Comparison of ENCODE assay signal across 19 cellular contexts in genomic region chr2:8654041-8654440, GRCh38. TPM values are rescaled to one million over a fixed set of nuclear protein-coding genes. Genes with fewer than 3 reads are reported as not detected.
DNase-seq lines count a peak whose midpoint lies in the region; ATAC-seq and TF ChIP-seq lines count a peak whose summit lies in the region.
"Had no signal": no experiment of that assay in that cellular context is flagged by ENCODE, and none has a peak within 500 bp of the region (broad histone marks: within the 10 kb centered on the region; RNA-seq: fewer than 3 reads in every experiment).

No MANE protein-coding gene starts in this region.

- H3K36me3 ChIP-seq in OCI-LY7 (ENCODE audit: insufficient read depth, low read length) (no peaks in the 10 kb centered on the region), spleen (no peaks in the 10 kb centered on the region)
- H3K36me3 ChIP-seq: Peyer's patch had no signal

- H3K27ac ChIP-seq in OCI-LY7 (ENCODE audit: low read depth, low read length, poor library complexity, severe bottlenecking): no peak overlapping the region
- no peak overlapping the region for H3K27ac ChIP-seq in spleen
- H3K27ac ChIP-seq: 22Rv1, Peyer's patch had no signal

- H3K27me3 ChIP-seq in spleen (replicated peaks in 1 of 7): peaks cover 0 to 21% (median 0%) of the 10 kb centered on the region in 7 donors
- H3K27me3 ChIP-seq: Peyer's patch had no signal

- intact Hi-C loops in OCI-LY7 (cut with micrococcal nuclease; ENCODE audit: unreplicated experiment) (no loop called here), sciatic nerve (cut with DNase I) (no loop called here), spleen (cut with DNase I; ENCODE audit: low total_unique reads) (no loop called here)
- intact Hi-C loops in activated CD4-positive, alpha-beta T cell treated with anti-CD3 and anti-CD28 coated beads, Interleukin-2, amount 10 ng/mL, durations not matched to agents 24 days and 14 days (cut with micrococcal nuclease): no loop called here

- H4K20me1 ChIP-seq in OCI-LY7 (ENCODE audit: insufficient read depth, low read length): no peaks in the 10 kb centered on the region

- ATAC-seq in activated T-cell treated with anti-CD3 and anti-CD28 coated beads, Interleukin-2, amount 50 U/mL, for 72 hours (replicated peaks in 1 of 2): no peak
- ATAC-seq in sciatic nerve (no peak), HG03439 (IDR thresholded peaks at IDR 0.05; ENCODE audit: unreplicated experiment) (no peak)

- TF ChIP-seq POLR2A in spleen (IDR thresholded peaks at IDR 0.05): no peak

- DNase-seq in activated T-cell treated with anti-CD3 and anti-CD28 coated beads, Interleukin-2, amount 50 U/mL, for 24 hours: peak; percentile 9
- no peak for DNase-seq in activated T-cell treated with anti-CD3 and anti-CD28 coated beads, Interleukin-2, amount 50 U/mL, for 72 hours
- DNase-seq in OCI-LY7 (ENCODE audit: low spot score): no peak
- DNase-seq in sciatic nerve (ENCODE audit: low spot score): peak; percentile 14
- no peak for DNase-seq in activated CD4-positive, alpha-beta T cell treated with anti-CD3 and anti-CD28 coated beads, Interleukin-2, amount 10 ng/mL, durations not matched to agents 24 days and 14 days
- no peak for DNase-seq in spleen
- DNase-seq: DMS153, H7, MV-4-11, NCI-H1105, NCI-H2029, OCI-M1, Peyer's patch, SHP77 treated with DMSO at 0.1 percent for 48 hours had no signal

- no peak overlapping the region for H3K4me3 Mint-ChIP-seq in activated T-cell treated with anti-CD3 and anti-CD28 coated beads, Interleukin-2, amount 50 U/mL, for 24 hours
- no peak overlapping the region for H3K4me3 Mint-ChIP-seq in activated T-cell treated with anti-CD3 and anti-CD28 coated beads, Interleukin-2, amount 50 U/mL, for 72 hours
- H3K4me3 Mint-ChIP-seq in nephron: no peak overlapping the region
- no peak overlapping the region for H3K4me3 Mint-ChIP-seq in activated CD4-positive, alpha-beta T cell treated with anti-CD3 and anti-CD28 coated beads, Interleukin-2, amount 10 ng/mL, durations not matched to agents 24 days and 14 days
- H3K4me3 Mint-ChIP-seq: B cell had no signal

- no peaks in the 10 kb centered on the region for H3K9me3 ChIP-seq in OCI-LY7 (ENCODE audit: low read length)
- H3K9me3 ChIP-seq in spleen: no peaks in the 10 kb centered on the region
- H3K9me3 ChIP-seq: Peyer's patch had no signal

- H3K4me1 Mint-ChIP-seq in activated T-cell treated with anti-CD3 and anti-CD28 coated beads, Interleukin-2, amount 50 U/mL, for 24 hours (ENCODE audit: low read depth): peaks cover 15% of the 10 kb centered on the region
- H3K4me1 Mint-ChIP-seq in activated T-cell treated with anti-CD3 and anti-CD28 coated beads, Interleukin-2, amount 50 U/mL, for 72 hours (ENCODE audit: low read depth): peaks cover 18% of the 10 kb centered on the region
- peaks cover under 1% of the 10 kb centered on the region for H3K4me1 Mint-ChIP-seq in nephron
- peaks cover 14% of the 10 kb centered on the region for H3K4me1 Mint-ChIP-seq in activated CD4-positive, alpha-beta T cell treated with anti-CD3 and anti-CD28 coated beads, Interleukin-2, amount 10 ng/mL, durations not matched to agents 24 days and 14 days
- H3K4me1 Mint-ChIP-seq: B cell had no signal

- H3K4me2 ChIP-seq in OCI-LY7 (ENCODE audit: low read length): peak overlapping the region; percentile 56

- peaks cover 24% of the 10 kb centered on the region for H3K4me1 ChIP-seq in OCI-LY7 (ENCODE audit: insufficient read depth, low read length, poor library complexity, severe bottlenecking)
- H3K4me1 ChIP-seq in spleen: peaks cover 0 to 13% (median 2%) of the 10 kb centered on the region in 6 donors
- H3K4me1 ChIP-seq: Peyer's patch had no signal

- peaks cover 7% of the 10 kb centered on the region for H3K27me3 Mint-ChIP-seq in activated T-cell treated with anti-CD3 and anti-CD28 coated beads, Interleukin-2, amount 50 U/mL, for 24 hours
- peaks cover 12% of the 10 kb centered on the region for H3K27me3 Mint-ChIP-seq in activated T-cell treated with anti-CD3 and anti-CD28 coated beads, Interleukin-2, amount 50 U/mL, for 72 hours (ENCODE audit: low read depth)
- peaks cover 6% of the 10 kb centered on the region for H3K27me3 Mint-ChIP-seq in nephron (ENCODE audit: low read depth)
- H3K27me3 Mint-ChIP-seq in activated CD4-positive, alpha-beta T cell treated with anti-CD3 and anti-CD28 coated beads, Interleukin-2, amount 10 ng/mL, durations not matched to agents 24 days and 14 days: peaks cover 3% of the 10 kb centered on the region

- no peak overlapping the region for H3K27ac Mint-ChIP-seq in activated T-cell treated with anti-CD3 and anti-CD28 coated beads, Interleukin-2, amount 50 U/mL, for 24 hours
- H3K27ac Mint-ChIP-seq in activated T-cell treated with anti-CD3 and anti-CD28 coated beads, Interleukin-2, amount 50 U/mL, for 72 hours: no peak overlapping the region
- H3K27ac Mint-ChIP-seq in nephron: peak overlapping the region in 2 of 3 experiments; percentile 22 to 84
- H3K27ac Mint-ChIP-seq in activated CD4-positive, alpha-beta T cell treated with anti-CD3 and anti-CD28 coated beads, Interleukin-2, amount 10 ng/mL, durations not matched to agents 24 days and 14 days: no peak overlapping the region
- H3K27ac Mint-ChIP-seq: B cell had no signal

- BruUV-seq in OCI-LY7 (replicated peaks; lab: Mats Ljungman, UMichigan): no TSS peak

- H3K79me2 ChIP-seq in OCI-LY7 (ENCODE audit: insufficient read depth, low read depth, low read length): no peaks in the 10 kb centered on the region

- H3K9me3 Mint-ChIP-seq in activated T-cell treated with anti-CD3 and anti-CD28 coated beads, Interleukin-2, amount 50 U/mL, for 24 hours: no peaks in the 10 kb centered on the region
- no peaks in the 10 kb centered on the region for H3K9me3 Mint-ChIP-seq in activated T-cell treated with anti-CD3 and anti-CD28 coated beads, Interleukin-2, amount 50 U/mL, for 72 hours
- no peaks in the 10 kb centered on the region for H3K9me3 Mint-ChIP-seq in nephron
- no peaks in the 10 kb centered on the region for H3K9me3 Mint-ChIP-seq in activated CD4-positive, alpha-beta T cell treated with anti-CD3 and anti-CD28 coated beads, Interleukin-2, amount 10 ng/mL, durations not matched to agents 24 days and 14 days

- POLR2A ChIA-PET in OCI-LY7 (lab: Charles Lee): interaction anchor here (0.5 to 1.2 kb wide), 2 partner anchors 28 to 351 kb away, joined by 4 to 8 read pairs; partner anchors contain the start of gene ID2

- H2AFZ ChIP-seq in OCI-LY7 (ENCODE audit: low read length): no peak overlapping the region; the same call in 1 of the 2 replicates

- H3K36me3 Mint-ChIP-seq in activated T-cell treated with anti-CD3 and anti-CD28 coated beads, Interleukin-2, amount 50 U/mL, for 24 hours (ENCODE audit: low read depth): no peaks in the 10 kb centered on the region
- no peaks in the 10 kb centered on the region for H3K36me3 Mint-ChIP-seq in activated T-cell treated with anti-CD3 and anti-CD28 coated beads, Interleukin-2, amount 50 U/mL, for 72 hours (ENCODE audit: insufficient read depth in 2 of 2)
- no peaks in the 10 kb centered on the region for H3K36me3 Mint-ChIP-seq in nephron (ENCODE audit: low read depth)
- H3K36me3 Mint-ChIP-seq in activated CD4-positive, alpha-beta T cell treated with anti-CD3 and anti-CD28 coated beads, Interleukin-2, amount 10 ng/mL, durations not matched to agents 24 days and 14 days (ENCODE audit: low read depth): no peaks in the 10 kb centered on the region

- no peak overlapping the region for H3K4me3 ChIP-seq in OCI-LY7 (ENCODE audit: low read depth, low read length, poor library complexity, severe bottlenecking)
- H3K4me3 ChIP-seq in spleen: no peak overlapping the region
- H3K4me3 ChIP-seq: K562, Peyer's patch had no signal

- CTCF ChIA-PET in OCI-LY7 (lab: Charles Lee; ENCODE audit: unreplicated experiment): no interaction called here

- 89 to 97% (median 94%) methylated on average over 6 of the region's 6 CpGs for WGBS in spleen, 5 donors

- no peak for TF ChIP-seq CTCF in OCI-LY7 (conservative IDR thresholded peaks at IDR 0.05; ENCODE audit: low read length)
- TF ChIP-seq CTCF in nephron (IDR thresholded peaks at IDR 0.05; ENCODE audit: unreplicated experiment in 3 of 3): no peak
- TF ChIP-seq CTCF in spleen (IDR thresholded peaks at IDR 0.05 in 8 of 11, conservative IDR thresholded peaks at IDR 0.05 in 3 of 11): no peak

- no peaks in the 10 kb centered on the region for H3K9me2 ChIP-seq in OCI-LY7 (ENCODE audit: insufficient read depth, low read length)

RNA-seq across cellular contexts. Expression of gene ID2, which starts 27.8 kb away (rescaled TPM):
- total RNA-seq in activated T-cell treated with anti-CD3 and anti-CD28 coated beads, Interleukin-2, amount 50 U/mL, for 72 hours: 100 to 1,000 TPM; 223 to 250 TPM
- total RNA-seq in OCI-LY7 (2014; rRNA removed; shearing (Covaris generic)): 439 and 498 TPM in 2 replicates
- total RNA-seq in OCI-LY7 (2022): 69.8 and 79.3 TPM in 2 replicates
- total RNA-seq in sciatic nerve: 95.8 TPM
- total RNA-seq in activated CD4-positive, alpha-beta T cell treated with anti-CD3 and anti-CD28 coated beads, Interleukin-2, amount 10 ng/mL, durations not matched to agents 24 days and 14 days: 284 and 299 TPM in 2 replicates
- total RNA-seq in spleen: 100 to 1,000 TPM in 4 of 7 donors, 10 to 100 TPM in 3; 80.4 to 343 (median 109) TPM
- polyA plus RNA-seq in spleen: 10 to 100 TPM; 42.8 to 73.9 (median 59.7) TPM

Comparison
In these comparisons a context has a peak if more than half of its experiments do, and no peak if none do; other contexts are left out.
1. DNase-seq: peak in activated T-cell treated with anti-CD3 and anti-CD28 coated beads, Interleukin-2, amount 50 U/mL, for 24 hours (single experiment) and sciatic nerve (single experiment); none in activated T-cell treated with anti-CD3 and anti-CD28 coated beads, Interleukin-2, amount 50 U/mL, for 72 hours (0 of 2), OCI-LY7 (single experiment), activated CD4-positive, alpha-beta T cell treated with anti-CD3 and anti-CD28 coated beads, Interleukin-2, amount 10 ng/mL, durations not matched to agents 24 days and 14 days (single experiment) and spleen (single experiment).
2. H3K27ac Mint-ChIP-seq: peak in nephron (2 of 3); none in activated T-cell treated with anti-CD3 and anti-CD28 coated beads, Interleukin-2, amount 50 U/mL, for 24 hours (single experiment), activated T-cell treated with anti-CD3 and anti-CD28 coated beads, Interleukin-2, amount 50 U/mL, for 72 hours (single experiment) and activated CD4-positive, alpha-beta T cell treated with anti-CD3 and anti-CD28 coated beads, Interleukin-2, amount 10 ng/mL, durations not matched to agents 24 days and 14 days (single experiment).